1 cellular context compared by ENCODE assay signal in the genomic region with DNA sequence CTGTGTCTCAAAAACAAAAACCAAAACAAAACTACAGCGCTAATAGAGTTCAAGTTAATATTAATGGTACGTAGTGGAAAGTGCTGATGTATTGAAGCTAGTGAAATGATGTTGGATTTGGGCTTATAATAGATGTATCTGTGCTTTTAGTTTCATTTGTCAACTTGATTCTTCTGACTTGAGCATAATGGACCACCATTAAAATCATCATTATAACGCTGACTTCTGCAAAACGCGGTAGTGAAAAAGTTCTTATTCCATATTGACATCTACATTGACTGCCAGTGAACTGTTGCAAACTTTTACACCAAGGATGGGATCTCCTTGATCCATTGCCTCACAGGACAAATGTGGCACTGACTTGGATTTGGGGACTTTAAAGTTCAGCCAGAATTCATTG.
TF ChIP-seq lines count a peak whose summit lies in the region.

No MANE protein-coding gene starts in this region.

TF ChIP-seq in H1, 55 proteins besides CTCF, POLR2A, EP300 and RAD21:
- no peak for TF ChIP-seq GTF2F1 (IDR thresholded peaks at IDR 0.05; ENCODE audit: borderline replicate concordance, low read depth, low read length)
- no peak for TF ChIP-seq BRCA1 (IDR thresholded peaks at IDR 0.05; ENCODE audit: low read depth, low read length)
- TF ChIP-seq PHF8 (conservative IDR thresholded peaks at IDR 0.05; ENCODE audit: low read depth, low read length) = no peak
- no peak for TF ChIP-seq SIX5 (IDR thresholded peaks at IDR 0.05; ENCODE audit: low read depth, low read length)
- no peak for TF ChIP-seq MAFK (IDR thresholded peaks at IDR 0.05; ENCODE audit: low read depth, low read length)
- no peak for TF ChIP-seq CHD1 (IDR thresholded peaks at IDR 0.05; ENCODE audit: low read depth, low read length)
- no peak for TF ChIP-seq ASH2L (IDR thresholded peaks at IDR 0.05; ENCODE audit: low read length)
- TF ChIP-seq SP2 (IDR thresholded peaks at IDR 0.05; ENCODE audit: low read length) = no peak
